14 cellular contexts compared by ENCODE assay signal in the genomic region with DNA sequence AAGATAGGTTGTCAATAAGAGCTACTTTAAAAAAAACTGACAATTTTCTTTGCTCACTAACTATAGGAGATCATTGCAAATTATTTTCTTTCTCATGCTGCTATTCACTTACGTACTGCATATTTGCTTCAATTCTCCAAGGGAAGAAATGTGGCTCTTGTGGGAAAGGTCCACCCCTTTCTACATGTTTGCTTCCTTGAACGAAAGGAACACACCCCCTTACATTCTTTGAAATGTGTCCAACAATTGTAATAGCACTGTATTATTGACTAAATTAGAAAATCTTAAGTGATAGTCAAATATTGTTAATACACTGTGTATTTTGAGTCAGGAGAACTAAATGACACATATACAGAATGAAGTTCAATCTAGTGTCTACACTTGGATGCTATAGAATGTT. TPM values are rescaled to one million over a fixed set of nuclear protein-coding genes. Genes with fewer than 3 reads are reported as not detected.
A peak's percentile ranks its signal among the peaks of the same experiment; 100 is the strongest.
DNase-seq lines count a peak whose midpoint lies in the region; ATAC-seq, FAIRE-seq and TF ChIP-seq lines count a peak whose summit lies in the region.
"Had no signal": no experiment of that assay in that cellular context is flagged by ENCODE, and none has a peak within 500 bp of the region (broad histone marks: within the 10 kb centered on the region; RNA-seq: fewer than 3 reads in every experiment).

No MANE protein-coding gene starts in this region.

- no peaks in the 10 kb centered on the region for H4K20me1 ChIP-seq in endothelial cell of umbilical vein (replicated peaks; ENCODE audit: control insufficient read depth, extremely low read depth, insufficient read depth, low read length)

- POLR2A ChIA-PET in endothelial cell of umbilical vein (lab: Charles Lee) = no interaction called here

- dilution Hi-C loops in endothelial cell of umbilical vein (cut with MboI; ENCODE audit: extremely low pct_ligation_motif_present, low sequenced_read_pairs) = no loop called here

- 29 to 30% (median 30%) methylated on average over 2 of the region's 2 CpGs for WGBS in psoas muscle, 3 donors

- no TSS peak for BruUV-seq in endothelial cell of umbilical vein (replicated peaks; lab: Mats Ljungman, UMichigan)

- peaks cover 62% of the 10 kb centered on the region for H3K79me2 ChIP-seq in endothelial cell of umbilical vein (ENCODE audit: control insufficient read depth, insufficient read depth, low read length)

- H3K9ac ChIP-seq in endothelial cell of umbilical vein (replicated peaks; ENCODE audit: extremely low read depth, insufficient read depth, low read length) = no peak overlapping the region

- H3K27me3 ChIP-seq in endothelial cell of umbilical vein (ENCODE audit: control insufficient read depth in 2 of 2, insufficient read depth in 2 of 2, low read length in 2 of 2) (no peaks in the 10 kb centered on the region), psoas muscle (ENCODE audit: insufficient read depth in 3 of 3, low read length in 2 of 3) (no peaks in the 10 kb centered on the region)
- H3K27me3 ChIP-seq: adrenal gland had no signal

- H2AFZ ChIP-seq in endothelial cell of umbilical vein (ENCODE audit: low read depth, low read length) = no peak overlapping the region

- CTCF ChIA-PET in endothelial cell of umbilical vein (lab: Charles Lee) = interaction anchor here (1.0 to 1.2 kb wide), 2 partner anchors 92 to 150 kb away, joined by 3 read pairs; no protein-coding TSS in a partner anchor

- no peak overlapping the region for H3K4me3 ChIP-seq in endothelial cell of umbilical vein (replicated peaks in 1 of 3; ENCODE audit: insufficient read depth in 1 of 3, low read depth in 1 of 3, low read length in 3 of 3)
- H3K4me3 ChIP-seq in psoas muscle = peak overlapping the region; percentile 76
- H3K4me3 ChIP-seq: SK-N-MC had no signal

- TF ChIP-seq CTCF in endothelial cell of umbilical vein (IDR thresholded peaks at IDR 0.05; ENCODE audit: extremely low read depth in 1 of 2, insufficient read depth in 1 of 2, low read depth in 1 of 2, low read length in 2 of 2) (no peak), psoas muscle (IDR thresholded peaks at IDR 0.05) (no peak)

- TF ChIP-seq POLR2A in endothelial cell of umbilical vein (IDR thresholded peaks at IDR 0.05; ENCODE audit: low read depth, low read length) = no peak

- ATAC-seq in psoas muscle (no peak), HG03354 (IDR thresholded peaks at IDR 0.05; ENCODE audit: poor library complexity, severe bottlenecking, unreplicated experiment) (no peak)
- ATAC-seq: naive thymus-derived CD4-positive, alpha-beta T cell had no signal

- in situ Hi-C loops in G401 (cut with HindIII; ENCODE audit: low sequenced_read_pairs) = no loop called here

- H3K27ac ChIP-seq in endothelial cell of umbilical vein (ENCODE audit: insufficient read depth, low read depth, low read length) = no peak overlapping the region
- H3K27ac ChIP-seq in psoas muscle = peak overlapping the region; percentile 88
- H3K27ac ChIP-seq: adrenal gland, C4-2B, SK-N-MC had no signal

- H3K4me1 ChIP-seq in endothelial cell of umbilical vein (ENCODE audit: control insufficient read depth, extremely low read depth, insufficient read depth, low read length) = peaks cover 44% of the 10 kb centered on the region
- peaks cover 58% of the 10 kb centered on the region for H3K4me1 ChIP-seq in psoas muscle

- peaks cover under 1 to 1% of the 10 kb centered on the region in 2 experiments for H3K36me3 ChIP-seq in endothelial cell of umbilical vein (ENCODE audit: control insufficient read depth in 2 of 2, extremely low read depth in 1 of 2, insufficient read depth in 2 of 2, low read length in 2 of 2)
- peaks cover 0 to 10% of the 10 kb centered on the region in 2 donors for H3K36me3 ChIP-seq in psoas muscle (ENCODE audit: insufficient read depth in 1 of 2, low read depth in 1 of 2)
- H3K36me3 ChIP-seq: adrenal gland had no signal

- peak overlapping the region; percentile 26 for H3K4me2 ChIP-seq in endothelial cell of umbilical vein (ENCODE audit: insufficient read depth, low read length)

- H3K9me3 ChIP-seq in endothelial cell of umbilical vein (replicated peaks; ENCODE audit: control insufficient read depth, insufficient read depth, low read length) (no peaks in the 10 kb centered on the region), psoas muscle (no peaks in the 10 kb centered on the region)
- H3K9me3 ChIP-seq: adrenal gland had no signal

- no peaks in the 10 kb centered on the region for H3K9me1 ChIP-seq in endothelial cell of umbilical vein (replicated peaks; ENCODE audit: control insufficient read depth, extremely low read depth, insufficient read depth, low read length)

- intact Hi-C loops in endothelial cell of umbilical vein (cut with micrococcal nuclease) (no loop called here), psoas muscle (cut with DNase I) (no loop called here)

- DNase-seq in G401 (ENCODE audit: low spot score) (peak; percentile 34), NAMALWA (ENCODE audit: low spot score) (peak; percentile 5), endothelial cell of umbilical vein (ENCODE audit: low read depth, low spot score) (peak; percentile 78), psoas muscle (no peak), NCI-H2196 treated with DMSO at 0.1 percent for 48 hours (lab: John Stamatoyannopoulos, UW; ENCODE audit: unreplicated experiment) (no peak), germinal center (ENCODE audit: low spot score) (no peak), AML-193 (lab: John Stamatoyannopoulos, UW) (no peak)
- DNase-seq: activated T-cell treated with anti-CD3 and anti-CD28 coated beads for 4 hours; adrenal gland; naive thymus-derived CD4-positive, alpha-beta T cell; NCI-H524 had no signal

- no peak for FAIRE-seq in endothelial cell of umbilical vein (lab: Jason Lieb, UNC)

TF ChIP-seq in endothelial cell of umbilical vein, 7 proteins besides CTCF, POLR2A, EP300 and RAD21:
- TF ChIP-seq GATA2 (IDR thresholded peaks at IDR 0.05; ENCODE audit: insufficient read depth, insufficient read length, low read depth, low read length) (no peak), JUN (IDR thresholded peaks at IDR 0.05; ENCODE audit: borderline replicate concordance, insufficient read depth, insufficient read length, low read depth) (no peak)

RNA-seq across cellular contexts. Expression of gene MEF2C, which starts 5.2 kb away (rescaled TPM):
- 0.43 TPM in 1 of 2 replicates, not detected in the other for total RNA-seq in G401 (2014; rRNA removed; shearing (Covaris generic))
- total RNA-seq in endothelial cell of umbilical vein (58.3 and 67.7 TPM in 2 replicates), psoas muscle (100 to 1,000 TPM; 148 to 530 (median 257) TPM)
- polyA plus RNA-seq in endothelial cell of umbilical vein (16.1 and 21.2 TPM in 2 replicates), psoas muscle (10 to 100 TPM in 2 of 3 donors, 1 to 10 TPM in 1; 9.3 to 96.4 (median 32.0) TPM)
- polyA plus RNA-seq in endothelial cell of umbilical vein (2011; cell fraction: cytosol; rRNA removed) = 13.3 and 14.3 TPM in 2 replicates
- polyA plus RNA-seq in endothelial cell of umbilical vein (2011; cell fraction: nucleus; rRNA removed) = 25.1 and 28.5 TPM in 2 replicates
- 15.1 and 19.4 TPM in 2 replicates for polyA plus RNA-seq in endothelial cell of umbilical vein (2012)
- 73.3 and 86.9 TPM in 2 replicates for polyA minus RNA-seq in endothelial cell of umbilical vein
- polyA minus RNA-seq in endothelial cell of umbilical vein (2011; cell fraction: cytosol; rRNA and poly(A)+ RNA removed) = not detected
- polyA minus RNA-seq in endothelial cell of umbilical vein (2011; cell fraction: nucleus; rRNA and poly(A)+ RNA removed) = 155 and 171 TPM in 2 replicates

Comparison
In these comparisons a context has a peak if more than half of its experiments do, and no peak if none do; other contexts are left out.
1. DNase-seq: peak in G401 (single experiment), NAMALWA (single experiment) and endothelial cell of umbilical vein (single experiment); none in psoas muscle (0 of 2), NCI-H2196 treated with DMSO at 0.1 percent for 48 hours (single experiment), germinal center (single experiment) and AML-193 (0 of 2).
2. RNA of gene MEF2C, which starts 5.2 kb away (total RNA-seq): 148 to 530 TPM in psoas muscle and 58.3 to 67.7 TPM in endothelial cell of umbilical vein; 0.43 TPM in G401; every median in the first group is over 10 times any median in the second.